ENCODE assay signal across 8 cellular contexts in the genomic region with DNA sequence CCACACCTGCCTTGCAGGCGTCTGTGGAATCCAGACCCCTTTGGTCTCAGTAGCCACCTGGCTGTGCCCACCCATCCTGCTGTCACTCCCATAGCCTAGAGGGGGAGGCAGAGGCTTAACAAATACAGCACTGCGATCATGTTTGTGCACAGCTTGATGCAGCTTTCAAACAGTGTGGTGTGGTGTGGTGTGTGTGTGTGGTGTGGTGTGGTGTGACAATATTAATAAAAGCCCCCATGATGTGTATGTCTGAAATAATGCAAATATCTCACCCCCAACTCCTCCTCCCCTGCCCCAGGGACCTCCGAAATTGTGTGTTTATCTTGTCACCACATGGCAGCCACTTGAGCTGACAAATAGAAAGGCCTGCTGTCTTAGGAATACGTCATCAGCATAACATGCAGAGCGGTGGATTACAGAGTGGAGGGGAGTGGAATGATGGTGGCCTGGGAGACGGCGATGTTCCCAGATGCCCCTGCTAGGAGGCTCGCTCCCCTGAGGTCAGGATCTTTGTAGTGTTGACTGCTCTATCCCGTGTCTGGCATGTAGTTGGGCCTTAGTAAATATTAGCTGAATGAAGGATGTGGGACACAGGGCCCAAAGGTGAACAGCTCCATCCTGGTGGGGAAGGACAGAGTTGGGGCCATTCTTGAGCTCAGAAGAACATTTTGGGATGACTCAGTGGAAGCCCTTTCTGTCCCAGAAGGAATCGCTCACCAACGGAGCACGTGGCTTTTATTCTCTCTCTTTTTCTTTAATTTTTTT. TPM values are rescaled to one million over a fixed set of nuclear protein-coding genes. Genes with fewer than 3 reads are reported as not detected.
DNase-seq lines count a peak whose midpoint lies in the region; ATAC-seq, FAIRE-seq and TF ChIP-seq lines count a peak whose summit lies in the region.

No MANE protein-coding gene starts in this region.

- ATAC-seq in HepG2: peak; percentile 46

- intact Hi-C loops in mammary epithelial cell (cut with micrococcal nuclease) (loop anchor here (1.0 kb wide), 1 partner anchor 131 kb away; no protein-coding TSS in a partner anchor), HepG2 (cut with micrococcal nuclease; ENCODE audit: unreplicated experiment) (loop anchor here (1.0 kb wide), 2 partner anchors 16 to 20 kb away; no protein-coding TSS in a partner anchor), tibial artery (cut with DNase I; ENCODE audit: low total_unique reads) (no loop called here)

- peak; percentile 94 for FAIRE-seq in HepG2 (lab: Jason Lieb, UNC)

- H4K20me1 ChIP-seq in mammary epithelial cell (ENCODE audit: insufficient read depth, low read length) (no peaks in the 10 kb centered on the region), HepG2 (ENCODE audit: insufficient read depth, low read length) (peaks cover 59% of the 10 kb centered on the region)

- H3K27ac ChIP-seq in mammary epithelial cell (ENCODE audit: insufficient read depth, low read depth, low read length) (no peak overlapping the region), HepG2 (ENCODE audit: extremely low read length, insufficient read depth, low read length) (peak overlapping the region; percentile 93), tibial artery (peak overlapping the region; percentile 37 to 49)

- no peak overlapping the region for H3K4me2 ChIP-seq in mammary epithelial cell (ENCODE audit: insufficient read depth, low read depth, low read length)
- H3K4me2 ChIP-seq in HepG2 (ENCODE audit: low read depth, low read length): peak overlapping the region; percentile 94

- TF ChIP-seq POLR2A in HepG2 (IDR thresholded peaks at IDR 0.05; ENCODE audit: insufficient read depth in 1 of 2, low read depth in 2 of 2, low read length in 2 of 2): no peak

- BruUV-seq in mammary epithelial cell (replicated peaks; lab: Mats Ljungman, UMichigan) (no TSS peak), HepG2 (replicated peaks; lab: Mats Ljungman, UMichigan) (no TSS peak)

- CTCF ChIA-PET in activated naive CD4-positive, alpha-beta T cell treated with anti-CD3 and anti-CD28 coated beads, Interleukin-2, amount 10 ng/mL, durations not matched to agents 7 days and 5 days (lab: Charles Lee): interaction anchor here (0.6 to 7.7 kb wide), 5 partner anchors 10 to 401 kb away, joined by 3 to 83 read pairs (median 15); partner anchors contain the start of gene LGALS1
- CTCF ChIA-PET in mammary epithelial cell (lab: Charles Lee; ENCODE audit: low non-redundant PET) (interaction anchor here (0.6 to 0.8 kb wide), 3 partner anchors 16 to 115 kb away, joined by 4 to 9 read pairs (median 4); no protein-coding TSS in a partner anchor), HepG2 (lab: Yijun Ruan, JAX; ENCODE audit: low intra/inter-chr PET ratio, low total read pairs) (interaction anchor here (1.9 kb wide), 1 partner anchor 21 kb away, joined by 7 read pairs; no protein-coding TSS in a partner anchor)

- dilution Hi-C loops in mammary epithelial cell (cut with HindIII; ENCODE audit: low sequenced_read_pairs): no loop called here

- peaks cover 21% of the 10 kb centered on the region for H3K4me1 ChIP-seq in mammary epithelial cell (ENCODE audit: insufficient read depth, low read length)
- peaks cover 64% of the 10 kb centered on the region for H3K4me1 ChIP-seq in HepG2 (ENCODE audit: insufficient read depth, low read length)
- peaks cover 0 to 41% (median 25%) of the 10 kb centered on the region in 4 donors for H3K4me1 ChIP-seq in tibial artery

- H3K4me3 ChIP-seq in mammary epithelial cell (replicated peaks in 1 of 3; ENCODE audit: insufficient read depth in 1 of 3, low read depth in 2 of 3, low read length in 3 of 3) (no peak overlapping the region), HepG2 (replicated peaks in 1 of 3; ENCODE audit: insufficient read depth in 1 of 3, low read depth in 2 of 3, low read length in 3 of 3) (peak overlapping the region; percentile 75 to 97 (median 94)), tibial artery (no peak overlapping the region)

- TF ChIP-seq CTCF in mammary epithelial cell (conservative IDR thresholded peaks at IDR 0.05 in 1 of 2, IDR thresholded peaks at IDR 0.05 in 1 of 2; ENCODE audit: extremely low read depth in 1 of 2, insufficient read depth in 1 of 2, low read depth in 1 of 2, low read length in 2 of 2) (peak; percentile 18 to 22), HepG2 (CRISPR knock-in tag; IDR thresholded peaks at IDR 0.05) (peak; percentile 74), tibial artery (IDR thresholded peaks at IDR 0.05) (peak; percentile 28 to 43)

- H3K27me3 Mint-ChIP-seq in activated naive CD4-positive, alpha-beta T cell treated with anti-CD3 and anti-CD28 coated beads, Interleukin-2, amount 10 ng/mL, durations not matched to agents 7 days and 5 days: no peaks in the 10 kb centered on the region

- H3K4me1 Mint-ChIP-seq in activated naive CD4-positive, alpha-beta T cell treated with anti-CD3 and anti-CD28 coated beads, Interleukin-2, amount 10 ng/mL, durations not matched to agents 7 days and 5 days: peaks cover 40% of the 10 kb centered on the region

- 84% methylated on average over 11 of the region's 12 CpGs for WGBS in mammary epithelial cell (ENCODE audit: low coverage, missing lambda C conversion rate)
- WGBS in HepG2 (ENCODE audit: low lambda C conversion rate): 4% methylated on average over 12 of the region's 12 CpGs

- no peaks in the 10 kb centered on the region for H3K9me3 Mint-ChIP-seq in activated naive CD4-positive, alpha-beta T cell treated with anti-CD3 and anti-CD28 coated beads, Interleukin-2, amount 10 ng/mL, durations not matched to agents 7 days and 5 days

- H2AFZ ChIP-seq in mammary epithelial cell (ENCODE audit: low read depth, low read length) (no peak overlapping the region), HepG2 (ENCODE audit: low read length) (no peak overlapping the region)

- peak; percentile 53 for DNase-seq in activated naive CD4-positive, alpha-beta T cell treated with anti-CD3 and anti-CD28 coated beads, Interleukin-2, amount 10 ng/mL, durations not matched to agents 7 days and 5 days
- no peak for DNase-seq in activated naive CD4-positive, alpha-beta T cell treated with anti-CD3 and anti-CD28 coated beads, Interleukin-2, amount 50 U/mL, for 16 hours
- DNase-seq in NCI-H774 (lab: John Stamatoyannopoulos, UW) (peak; percentile 16), mammary epithelial cell (peak; percentile 37), HepG2 (ENCODE audit: low spot score) (peak; percentile 90), tibial artery (no peak), mesenteric fat pad (ENCODE audit: low spot score) (no peak), NCI-H2196 (lab: John Stamatoyannopoulos, UW; ENCODE audit: unreplicated experiment) (no peak)

- no peaks in the 10 kb centered on the region for H3K27me3 ChIP-seq in mammary epithelial cell (ENCODE audit: insufficient read depth, low read length)
- H3K27me3 ChIP-seq in HepG2 (ENCODE audit: control insufficient read depth in 1 of 2, insufficient read depth in 2 of 2, low read length in 2 of 2): no peaks in the 10 kb centered on the region; a peak in 1 of 5 replicates
- H3K27me3 ChIP-seq in tibial artery: no peaks in the 10 kb centered on the region

- H3K27ac Mint-ChIP-seq in activated naive CD4-positive, alpha-beta T cell treated with anti-CD3 and anti-CD28 coated beads, Interleukin-2, amount 10 ng/mL, durations not matched to agents 7 days and 5 days: peak overlapping the region; percentile 55

- peak in 1 of 2 experiments; percentile 67; a peak in 1 of 4 replicates for TF ChIP-seq EP300 in HepG2 (IDR thresholded peaks at IDR 0.05; ENCODE audit: low read depth in 2 of 2, low read length in 2 of 2)
- TF ChIP-seq EP300 in HepG2 (CRISPR knock-in tag; IDR thresholded peaks at IDR 0.05; ENCODE audit: borderline replicate concordance): peak; percentile 56

- POLR2A ChIA-PET in HepG2 (lab: Yijun Ruan, JAX): interaction anchor here (0.6 to 11.2 kb wide), 24 partner anchors 10 to 514 kb away, joined by 3 to 242 read pairs (median 4); partner anchors contain the start of genes CDC42EP1, GCAT, GGA1 and LGALS1

- H3K79me2 ChIP-seq in mammary epithelial cell (ENCODE audit: insufficient read depth, low read length) (peaks cover 46% of the 10 kb centered on the region), HepG2 (ENCODE audit: insufficient read depth, low read length) (peaks cover 65% of the 10 kb centered on the region)

- no peaks in the 10 kb centered on the region for H3K9me3 ChIP-seq in mammary epithelial cell (replicated peaks; ENCODE audit: insufficient read depth, low read length)
- H3K9me3 ChIP-seq in HepG2 (ENCODE audit: low read length): no peaks in the 10 kb centered on the region
- no peaks in the 10 kb centered on the region for H3K9me3 ChIP-seq in tibial artery

- in situ Hi-C loops in mammary epithelial cell (cut with MboI; ENCODE audit: low sequenced_read_pairs in 2 of 2): no loop called here
- in situ Hi-C loops in HepG2 (cut with HindIII; ENCODE audit: extremely low pct_ligation_motif_present, low pct_unique_long_range_greater_than_20kb): no loop called here

- peak; percentile 66; the same call in 1 of the 2 replicates for TF ChIP-seq RAD21 in HepG2 (CRISPR knock-in tag; IDR thresholded peaks at IDR 0.05)

- H3K36me3 ChIP-seq in mammary epithelial cell (ENCODE audit: insufficient read depth, low read length): no peaks in the 10 kb centered on the region
- H3K36me3 ChIP-seq in HepG2 (replicated peaks in 1 of 2; ENCODE audit: control insufficient read depth in 1 of 2, insufficient read depth in 2 of 2, low read length in 2 of 2): peaks cover 13 to 22% of the 10 kb centered on the region in 2 experiments
- peaks cover 0 to 11% (median 10%) of the 10 kb centered on the region in 3 donors for H3K36me3 ChIP-seq in tibial artery

- H3K9ac ChIP-seq in mammary epithelial cell (ENCODE audit: insufficient read depth, low read length): no peak overlapping the region
- peak overlapping the region; percentile 92 for H3K9ac ChIP-seq in HepG2 (ENCODE audit: insufficient read depth, low read depth, low read length)

- peaks cover 15% of the 10 kb centered on the region for H3K36me3 Mint-ChIP-seq in activated naive CD4-positive, alpha-beta T cell treated with anti-CD3 and anti-CD28 coated beads, Interleukin-2, amount 10 ng/mL, durations not matched to agents 7 days and 5 days

- H3K4me3 Mint-ChIP-seq in activated naive CD4-positive, alpha-beta T cell treated with anti-CD3 and anti-CD28 coated beads, Interleukin-2, amount 10 ng/mL, durations not matched to agents 7 days and 5 days: peak overlapping the region; percentile 81

RNA-seq across cellular contexts. Expression of gene PDXP, which starts 2.8 kb away (rescaled TPM):
- total RNA-seq in mammary epithelial cell (1 to 10 TPM; 5.8 to 6.9 TPM), HepG2 (2016; rRNA removed; fragmentation: Illumina TruSeq; extraction: Trizol) (46.1 and 58.2 TPM in 2 replicates), mesenteric fat pad (8.5 TPM)
- polyA plus RNA-seq in mammary epithelial cell (19.4 TPM), HepG2 (2011; rRNA removed) (70.6 and 85.3 TPM in 2 replicates)
- 10.4 TPM for polyA minus RNA-seq in mammary epithelial cell
- total RNA-seq in HepG2 (2016; cell fraction: cytosol; rRNA removed; fragmentation: Illumina TruSeq; extraction: Trizol; ENCODE audit: low read depth): 62.9 and 64.6 TPM in 2 replicates
- 45.3 and 56.4 TPM in 2 replicates for total RNA-seq in HepG2 (2016; cell fraction: insoluble cytoplasmic fraction; rRNA removed; fragmentation: Illumina TruSeq; extraction: Trizol)
- total RNA-seq in HepG2 (2016; cell fraction: membrane; rRNA removed; fragmentation: Illumina TruSeq; extraction: Trizol): 118 and 121 TPM in 2 replicates
- 25.4 and 29.3 TPM in 2 replicates for total RNA-seq in HepG2 (2016; cell fraction: nucleus; rRNA removed; fragmentation: Illumina TruSeq; extraction: Trizol)
- polyA plus RNA-seq in HepG2 (2011; cell fraction: cytosol; rRNA removed): 84.8 and 95.4 TPM in 2 replicates
- polyA plus RNA-seq in HepG2 (2011; cell fraction: nucleus; rRNA removed): 35.1 and 40.0 TPM in 2 replicates
- polyA plus RNA-seq in HepG2 (2012): 56.1 and 70.1 TPM in 2 replicates
- polyA plus RNA-seq in HepG2 (2016; cell fraction: cytosol; fragmentation: Illumina TruSeq; extraction: Trizol; ENCODE audit: low read depth): 91.9 and 92.3 TPM in 2 replicates
- 62.2 and 67.0 TPM in 2 replicates for polyA plus RNA-seq in HepG2 (2016; cell fraction: insoluble cytoplasmic fraction; fragmentation: Illumina TruSeq; extraction: Trizol; ENCODE audit: low read depth)
- polyA plus RNA-seq in HepG2 (2016; cell fraction: membrane; fragmentation: Illumina TruSeq; extraction: Trizol; ENCODE audit: low read depth): 136 and 141 TPM in 2 replicates
- 55.6 and 56.4 TPM in 2 replicates for polyA plus RNA-seq in HepG2 (2016; cell fraction: nucleus; fragmentation: Illumina TruSeq; extraction: Trizol; ENCODE audit: insufficient read depth, low read depth)
- 51.1 and 129 TPM in 2 replicates for polyA minus RNA-seq in HepG2 (2011; rRNA and poly(A)+ RNA removed; ENCODE audit: low replicate concordance)
- 45.3 and 51.1 TPM in 2 replicates for polyA minus RNA-seq in HepG2 (2011; cell fraction: cytosol; rRNA and poly(A)+ RNA removed)
- polyA minus RNA-seq in HepG2 (2011; cell fraction: nucleus; rRNA and poly(A)+ RNA removed): 11.2 and 19.6 TPM in 2 replicates

RNA-seq across cellular contexts. Expression of gene LGALS1, which starts 14.1 kb away (rescaled TPM):
- total RNA-seq in mammary epithelial cell: 1,000 to 10,000 TPM; 2,888 to 3,171 TPM
- polyA plus RNA-seq in mammary epithelial cell: 6,743 TPM
- polyA minus RNA-seq in mammary epithelial cell: 4,799 TPM
- total RNA-seq in HepG2 (2016; rRNA removed; fragmentation: Illumina TruSeq; extraction: Trizol): 103 and 124 TPM in 2 replicates
- total RNA-seq in HepG2 (2016; cell fraction: cytosol; rRNA removed; fragmentation: Illumina TruSeq; extraction: Trizol; ENCODE audit: low read depth): 57.9 and 62.2 TPM in 2 replicates
- 112 and 139 TPM in 2 replicates for total RNA-seq in HepG2 (2016; cell fraction: insoluble cytoplasmic fraction; rRNA removed; fragmentation: Illumina TruSeq; extraction: Trizol)
- total RNA-seq in HepG2 (2016; cell fraction: membrane; rRNA removed; fragmentation: Illumina TruSeq; extraction: Trizol): 82.6 and 91.4 TPM in 2 replicates
- total RNA-seq in HepG2 (2016; cell fraction: nucleus; rRNA removed; fragmentation: Illumina TruSeq; extraction: Trizol): 41.9 and 43.3 TPM in 2 replicates
- 858 and 969 TPM in 2 replicates for polyA plus RNA-seq in HepG2 (2011; rRNA removed)
- 832 and 1,201 TPM in 2 replicates for polyA plus RNA-seq in HepG2 (2011; cell fraction: cytosol; rRNA removed)
- polyA plus RNA-seq in HepG2 (2011; cell fraction: nucleus; rRNA removed): 345 and 371 TPM in 2 replicates
- polyA plus RNA-seq in HepG2 (2012): 159 and 278 TPM in 2 replicates
- 67.7 and 71.5 TPM in 2 replicates for polyA plus RNA-seq in HepG2 (2016; cell fraction: cytosol; fragmentation: Illumina TruSeq; extraction: Trizol; ENCODE audit: low read depth)
- 127 and 134 TPM in 2 replicates for polyA plus RNA-seq in HepG2 (2016; cell fraction: insoluble cytoplasmic fraction; fragmentation: Illumina TruSeq; extraction: Trizol; ENCODE audit: low read depth)
- 86.0 and 88.7 TPM in 2 replicates for polyA plus RNA-seq in HepG2 (2016; cell fraction: membrane; fragmentation: Illumina TruSeq; extraction: Trizol; ENCODE audit: low read depth)
- 73.5 and 82.4 TPM in 2 replicates for polyA plus RNA-seq in HepG2 (2016; cell fraction: nucleus; fragmentation: Illumina TruSeq; extraction: Trizol; ENCODE audit: insufficient read depth, low read depth)
- 698 and 901 TPM in 2 replicates for polyA minus RNA-seq in HepG2 (2011; rRNA and poly(A)+ RNA removed; ENCODE audit: low replicate concordance)
- polyA minus RNA-seq in HepG2 (2011; cell fraction: cytosol; rRNA and poly(A)+ RNA removed): 108 and 111 TPM in 2 replicates
- polyA minus RNA-seq in HepG2 (2011; cell fraction: nucleus; rRNA and poly(A)+ RNA removed): 36.1 and 40.8 TPM in 2 replicates
- 1,964 TPM for total RNA-seq in mesenteric fat pad

RNA-seq across cellular contexts. Expression of gene SH3BP1, which starts 21.9 kb away (rescaled TPM):
- total RNA-seq in mammary epithelial cell (10 to 100 TPM; 28.2 to 65.9 TPM), HepG2 (2016; rRNA removed; fragmentation: Illumina TruSeq; extraction: Trizol) (8.4 and 9.4 TPM in 2 replicates), mesenteric fat pad (15.0 TPM)
- polyA plus RNA-seq in mammary epithelial cell (43.7 TPM), HepG2 (2011; rRNA removed) (15.7 and 18.5 TPM in 2 replicates)
- polyA minus RNA-seq in mammary epithelial cell: 77.9 TPM
- 5.6 and 6.0 TPM in 2 replicates for total RNA-seq in HepG2 (2016; cell fraction: cytosol; rRNA removed; fragmentation: Illumina TruSeq; extraction: Trizol; ENCODE audit: low read depth)
- total RNA-seq in HepG2 (2016; cell fraction: insoluble cytoplasmic fraction; rRNA removed; fragmentation: Illumina TruSeq; extraction: Trizol): 6.3 and 8.5 TPM in 2 replicates
- total RNA-seq in HepG2 (2016; cell fraction: membrane; rRNA removed; fragmentation: Illumina TruSeq; extraction: Trizol): 9.2 and 11.0 TPM in 2 replicates
- 6.6 and 9.5 TPM in 2 replicates for total RNA-seq in HepG2 (2016; cell fraction: nucleus; rRNA removed; fragmentation: Illumina TruSeq; extraction: Trizol)
- polyA plus RNA-seq in HepG2 (2011; cell fraction: cytosol; rRNA removed): 7.3 and 12.2 TPM in 2 replicates
- polyA plus RNA-seq in HepG2 (2011; cell fraction: nucleus; rRNA removed): 56.4 and 86.5 TPM in 2 replicates
- polyA plus RNA-seq in HepG2 (2012): 23.6 and 27.1 TPM in 2 replicates
- 7.5 and 7.7 TPM in 2 replicates for polyA plus RNA-seq in HepG2 (2016; cell fraction: cytosol; fragmentation: Illumina TruSeq; extraction: Trizol; ENCODE audit: low read depth)
- 11.5 and 13.3 TPM in 2 replicates for polyA plus RNA-seq in HepG2 (2016; cell fraction: insoluble cytoplasmic fraction; fragmentation: Illumina TruSeq; extraction: Trizol; ENCODE audit: low read depth)
- 12.3 and 13.5 TPM in 2 replicates for polyA plus RNA-seq in HepG2 (2016; cell fraction: membrane; fragmentation: Illumina TruSeq; extraction: Trizol; ENCODE audit: low read depth)
- polyA plus RNA-seq in HepG2 (2016; cell fraction: nucleus; fragmentation: Illumina TruSeq; extraction: Trizol; ENCODE audit: insufficient read depth, low read depth): 17.9 and 27.8 TPM in 2 replicates
- 1.6 and 9.8 TPM in 2 replicates for polyA minus RNA-seq in HepG2 (2011; rRNA and poly(A)+ RNA removed; ENCODE audit: low replicate concordance)
- 6.4 and 9.8 TPM in 2 replicates for polyA minus RNA-seq in HepG2 (2011; cell fraction: cytosol; rRNA and poly(A)+ RNA removed)
- polyA minus RNA-seq in HepG2 (2011; cell fraction: nucleus; rRNA and poly(A)+ RNA removed): 7.9 and 15.4 TPM in 2 replicates

RNA-seq across cellular contexts. Expression of gene NOL12, which starts 24.8 kb away (rescaled TPM):
- 10 to 100 TPM in 1 of 2 donors, 1 to 10 TPM in 1; 8.0 to 32.4 TPM for total RNA-seq in mammary epithelial cell
- polyA plus RNA-seq in mammary epithelial cell: 21.2 TPM
- polyA minus RNA-seq in mammary epithelial cell: 11.9 TPM
- total RNA-seq in HepG2 (2016; rRNA removed; fragmentation: Illumina TruSeq; extraction: Trizol): 27.5 and 31.4 TPM in 2 replicates
- 16.8 and 19.1 TPM in 2 replicates for total RNA-seq in HepG2 (2016; cell fraction: cytosol; rRNA removed; fragmentation: Illumina TruSeq; extraction: Trizol; ENCODE audit: low read depth)
- 32.5 and 33.9 TPM in 2 replicates for total RNA-seq in HepG2 (2016; cell fraction: insoluble cytoplasmic fraction; rRNA removed; fragmentation: Illumina TruSeq; extraction: Trizol)
- 15.1 and 15.8 TPM in 2 replicates for total RNA-seq in HepG2 (2016; cell fraction: membrane; rRNA removed; fragmentation: Illumina TruSeq; extraction: Trizol)
- total RNA-seq in HepG2 (2016; cell fraction: nucleus; rRNA removed; fragmentation: Illumina TruSeq; extraction: Trizol): 16.0 and 18.3 TPM in 2 replicates
- 11.8 and 14.3 TPM in 2 replicates for polyA plus RNA-seq in HepG2 (2011; rRNA removed)
- 10.6 and 13.4 TPM in 2 replicates for polyA plus RNA-seq in HepG2 (2011; cell fraction: cytosol; rRNA removed)
- polyA plus RNA-seq in HepG2 (2011; cell fraction: nucleus; rRNA removed): 22.9 and 24.1 TPM in 2 replicates
- 7.3 and 8.5 TPM in 2 replicates for polyA plus RNA-seq in HepG2 (2012)
- polyA plus RNA-seq in HepG2 (2016; cell fraction: cytosol; fragmentation: Illumina TruSeq; extraction: Trizol; ENCODE audit: low read depth): 11.0 and 12.6 TPM in 2 replicates
- 33.1 and 34.7 TPM in 2 replicates for polyA plus RNA-seq in HepG2 (2016; cell fraction: insoluble cytoplasmic fraction; fragmentation: Illumina TruSeq; extraction: Trizol; ENCODE audit: low read depth)
- polyA plus RNA-seq in HepG2 (2016; cell fraction: membrane; fragmentation: Illumina TruSeq; extraction: Trizol; ENCODE audit: low read depth): 11.4 and 13.2 TPM in 2 replicates
- polyA plus RNA-seq in HepG2 (2016; cell fraction: nucleus; fragmentation: Illumina TruSeq; extraction: Trizol; ENCODE audit: insufficient read depth, low read depth): 32.5 and 32.7 TPM in 2 replicates
- 17.5 and 18.0 TPM in 2 replicates for polyA minus RNA-seq in HepG2 (2011; rRNA and poly(A)+ RNA removed; ENCODE audit: low replicate concordance)
- 6.7 and 8.4 TPM in 2 replicates for polyA minus RNA-seq in HepG2 (2011; cell fraction: cytosol; rRNA and poly(A)+ RNA removed)
- polyA minus RNA-seq in HepG2 (2011; cell fraction: nucleus; rRNA and poly(A)+ RNA removed): 18.2 and 19.4 TPM in 2 replicates
- total RNA-seq in mesenteric fat pad: 17.3 TPM

RNA-seq across cellular contexts. Expression of gene TRIOBP, which starts 35.5 kb away (rescaled TPM):
- total RNA-seq in mammary epithelial cell (100 to 1,000 TPM; 117 to 138 TPM), HepG2 (2016; rRNA removed; fragmentation: Illumina TruSeq; extraction: Trizol) (11.3 and 15.4 TPM in 2 replicates), mesenteric fat pad (91.7 TPM)
- polyA plus RNA-seq in mammary epithelial cell (34.2 TPM), HepG2 (2011; rRNA removed) (6.1 and 10.1 TPM in 2 replicates)
- polyA minus RNA-seq in mammary epithelial cell: 75.7 TPM
- total RNA-seq in HepG2 (2016; cell fraction: cytosol; rRNA removed; fragmentation: Illumina TruSeq; extraction: Trizol; ENCODE audit: low read depth): 7.1 and 8.1 TPM in 2 replicates
- 10.9 and 14.5 TPM in 2 replicates for total RNA-seq in HepG2 (2016; cell fraction: insoluble cytoplasmic fraction; rRNA removed; fragmentation: Illumina TruSeq; extraction: Trizol)
- 15.0 and 16.4 TPM in 2 replicates for total RNA-seq in HepG2 (2016; cell fraction: membrane; rRNA removed; fragmentation: Illumina TruSeq; extraction: Trizol)
- 12.3 and 18.6 TPM in 2 replicates for total RNA-seq in HepG2 (2016; cell fraction: nucleus; rRNA removed; fragmentation: Illumina TruSeq; extraction: Trizol)
- 5.6 and 8.0 TPM in 2 replicates for polyA plus RNA-seq in HepG2 (2011; cell fraction: cytosol; rRNA removed)
- polyA plus RNA-seq in HepG2 (2011; cell fraction: nucleus; rRNA removed): 19.7 and 19.9 TPM in 2 replicates
- 7.0 TPM in 2 replicates for polyA plus RNA-seq in HepG2 (2012)
- polyA plus RNA-seq in HepG2 (2016; cell fraction: cytosol; fragmentation: Illumina TruSeq; extraction: Trizol; ENCODE audit: low read depth): 7.6 and 8.0 TPM in 2 replicates
- polyA plus RNA-seq in HepG2 (2016; cell fraction: insoluble cytoplasmic fraction; fragmentation: Illumina TruSeq; extraction: Trizol; ENCODE audit: low read depth): 12.7 and 16.2 TPM in 2 replicates
- polyA plus RNA-seq in HepG2 (2016; cell fraction: membrane; fragmentation: Illumina TruSeq; extraction: Trizol; ENCODE audit: low read depth): 12.7 and 14.1 TPM in 2 replicates
- polyA plus RNA-seq in HepG2 (2016; cell fraction: nucleus; fragmentation: Illumina TruSeq; extraction: Trizol; ENCODE audit: insufficient read depth, low read depth): 21.7 and 21.8 TPM in 2 replicates
- polyA minus RNA-seq in HepG2 (2011; rRNA and poly(A)+ RNA removed; ENCODE audit: low replicate concordance): 23.8 and 48.7 TPM in 2 replicates
- polyA minus RNA-seq in HepG2 (2011; cell fraction: cytosol; rRNA and poly(A)+ RNA removed): 4.7 and 7.0 TPM in 2 replicates
- polyA minus RNA-seq in HepG2 (2011; cell fraction: nucleus; rRNA and poly(A)+ RNA removed): 13.6 and 16.2 TPM in 2 replicates

Comparison
In these comparisons a context has a peak if more than half of its experiments do, and no peak if none do; other contexts are left out.
1. DNase-seq: peak in activated naive CD4-positive, alpha-beta T cell treated with anti-CD3 and anti-CD28 coated beads, Interleukin-2, amount 10 ng/mL, durations not matched to agents 7 days and 5 days (single experiment), NCI-H774 (single experiment), mammary epithelial cell (single experiment) and HepG2 (single experiment); none in activated naive CD4-positive, alpha-beta T cell treated with anti-CD3 and anti-CD28 coated beads, Interleukin-2, amount 50 U/mL, for 16 hours (single experiment), tibial artery (0 of 2), mesenteric fat pad (single experiment) and NCI-H2196 (single experiment).
2. H3K4me3 ChIP-seq: peak in HepG2 (3 of 3); none in mammary epithelial cell (0 of 3) and tibial artery (0 of 2).
3. CTCF ChIP-seq: peak in every context shown above with its lines; median percentile 74 in HepG2; 36 in tibial artery; 20 in mammary epithelial cell.
4. RNA of gene LGALS1, which starts 14.1 kb away (total RNA-seq): 2,888 to 3,171 TPM in mammary epithelial cell and 1,964 TPM in mesenteric fat pad (single experiment); 41.9 to 139 TPM in HepG2; every median in the first group is over 10 times any median in the second.